ENCODE assay signal across 16 cellular contexts in genomic region chr12:92061061-92061460, GRCh38.
A peak's percentile ranks its signal among the peaks of the same experiment; 100 is the strongest.
DNase-seq lines count a peak whose midpoint lies in the region; ATAC-seq and TF ChIP-seq lines count a peak whose summit lies in the region.
"Had no signal": no experiment of that assay in that cellular context is flagged by ENCODE, and none has a peak within 500 bp of the region (broad histone marks: within the 10 kb centered on the region; RNA-seq: fewer than 3 reads in every experiment).

No MANE protein-coding gene starts in this region.

- peaks cover 10% of the 10 kb centered on the region for H3K9me3 Mint-ChIP-seq in activated naive CD4-positive, alpha-beta T cell treated with anti-CD3 and anti-CD28 coated beads, Interleukin-2, amount 50 U/mL, for 24 hours
- peaks cover 9 to 15% of the 10 kb centered on the region in 2 donors for H3K9me3 Mint-ChIP-seq in activated naive CD4-positive, alpha-beta T cell treated with anti-CD3 and anti-CD28 coated beads, Interleukin-2, amount 50 U/mL, for 72 hours
- no peaks in the 10 kb centered on the region for H3K9me3 Mint-ChIP-seq in HFFc6

- H2AFZ ChIP-seq in OCI-LY7 (ENCODE audit: low read length): no peak overlapping the region

- intact Hi-C loops in OCI-LY7 (cut with micrococcal nuclease; ENCODE audit: unreplicated experiment): no loop called here

- H3K4me2 ChIP-seq in OCI-LY7 (ENCODE audit: low read length): peak overlapping the region; percentile 67

- no peak for DNase-seq in activated naive CD4-positive, alpha-beta T cell treated with anti-CD3 and anti-CD28 coated beads, Interleukin-2, amount 50 U/mL, for 72 hours (ENCODE audit: low spot score in 2 of 2)
- DNase-seq in HFFc6 (no peak), OCI-LY7 (ENCODE audit: low spot score) (peak; percentile 41)
- DNase-seq in activated effector memory CD4-positive, alpha-beta T cell treated with Interleukin-2 at 50 U/mL for 16 hours: no peak
- no peak for DNase-seq in effector CD4-positive, alpha-beta T cell
- no peak for DNase-seq in stimulated activated CD4-positive, alpha-beta T cell treated with anti-CD3 and anti-CD28 coated beads, Interleukin-12 subunit alpha, Interleukin-12 subunit beta, amount 100 ng/mL, for 4 hours
- DNase-seq: DMS79 treated with DMSO at 0.1 percent for 48 hours; Karpas-422; NCI-H1417 treated with DMSO at 0.1 percent for 48 hours; NCI-H1930; NCI-H526 treated with DMSO at 0.1 percent for 48 hours; NK-92 treated with Interleukin-12 subunit alpha and Interleukin-12 subunit beta, amount 100 ng/mL, for 24 hours had no signal

- H3K4me3 ChIP-seq in OCI-LY7 (ENCODE audit: low read depth, low read length, poor library complexity, severe bottlenecking): peak overlapping the region; percentile 24
- H3K4me3 ChIP-seq: HAP-1, SJSA1 had no signal

- H3K9me2 ChIP-seq in OCI-LY7 (ENCODE audit: insufficient read depth, low read length): no peaks in the 10 kb centered on the region

- POLR2A ChIA-PET in OCI-LY7 (lab: Charles Lee): interaction anchor here (0.6 to 1.6 kb wide), 6 partner anchors 9 to 343 kb away, joined by 3 to 5 read pairs (median 4); no protein-coding TSS in a partner anchor

- H3K27ac ChIP-seq in OCI-LY7 (ENCODE audit: low read depth, low read length, poor library complexity, severe bottlenecking): no peak overlapping the region
- H3K27ac ChIP-seq: RWPE1, SJSA1 had no signal

- CTCF ChIA-PET in OCI-LY7 (lab: Charles Lee; ENCODE audit: unreplicated experiment): no interaction called here

- peak overlapping the region; percentile 81 for H3K4me3 Mint-ChIP-seq in activated naive CD4-positive, alpha-beta T cell treated with anti-CD3 and anti-CD28 coated beads, Interleukin-2, amount 50 U/mL, for 24 hours
- no peak overlapping the region for H3K4me3 Mint-ChIP-seq in HFFc6

- no peaks in the 10 kb centered on the region; the same call in 1 of the 2 replicates for H3K79me2 ChIP-seq in OCI-LY7 (ENCODE audit: insufficient read depth, low read depth, low read length)

- TF ChIP-seq CTCF in HFFc6 (IDR thresholded peaks at IDR 0.05): no peak
- TF ChIP-seq CTCF in OCI-LY7 (conservative IDR thresholded peaks at IDR 0.05; ENCODE audit: low read length): no peak

- H3K36me3 ChIP-seq in OCI-LY7 (ENCODE audit: insufficient read depth, low read length): 0 out of 2 replicates have a peak, but pooled peaks cover 3% of the 10 kb centered on the region
- H3K36me3 ChIP-seq: HAP-1, SJSA1 had no signal

- no peak overlapping the region for H3K27ac Mint-ChIP-seq in activated naive CD4-positive, alpha-beta T cell treated with anti-CD3 and anti-CD28 coated beads, Interleukin-2, amount 50 U/mL, for 24 hours
- peak overlapping the region in 1 of 2 donors; percentile 38 for H3K27ac Mint-ChIP-seq in activated naive CD4-positive, alpha-beta T cell treated with anti-CD3 and anti-CD28 coated beads, Interleukin-2, amount 50 U/mL, for 72 hours
- peak overlapping the region; percentile 56 for H3K27ac Mint-ChIP-seq in HFFc6

- no peaks in the 10 kb centered on the region for H3K9me3 ChIP-seq in OCI-LY7 (ENCODE audit: low read length)
- H3K9me3 ChIP-seq: HAP-1, SJSA1 had no signal

- peaks cover 30% of the 10 kb centered on the region for H3K36me3 Mint-ChIP-seq in activated naive CD4-positive, alpha-beta T cell treated with anti-CD3 and anti-CD28 coated beads, Interleukin-2, amount 50 U/mL, for 24 hours
- H3K36me3 Mint-ChIP-seq in activated naive CD4-positive, alpha-beta T cell treated with anti-CD3 and anti-CD28 coated beads, Interleukin-2, amount 50 U/mL, for 72 hours: peaks cover 22 to 51% of the 10 kb centered on the region in 2 donors
- H3K36me3 Mint-ChIP-seq in HFFc6 (ENCODE audit: low read depth): peaks cover 12% of the 10 kb centered on the region; the same call in 1 of the 2 replicates

- H3K27me3 Mint-ChIP-seq in activated naive CD4-positive, alpha-beta T cell treated with anti-CD3 and anti-CD28 coated beads, Interleukin-2, amount 50 U/mL, for 24 hours: no peaks in the 10 kb centered on the region
- peaks cover 2% of the 10 kb centered on the region for H3K27me3 Mint-ChIP-seq in HFFc6 (ENCODE audit: insufficient read depth)

- no peak for ATAC-seq in activated naive CD4-positive, alpha-beta T cell treated with anti-CD3 and anti-CD28 coated beads, Interleukin-2, amount 50 U/mL, for 72 hours

- peaks cover 69% of the 10 kb centered on the region for H3K4me1 ChIP-seq in OCI-LY7 (ENCODE audit: insufficient read depth, low read length, poor library complexity, severe bottlenecking)
- H3K4me1 ChIP-seq: HAP-1 had no signal

- BruUV-seq in OCI-LY7 (replicated peaks; lab: Mats Ljungman, UMichigan): no TSS peak

- peaks cover 100% of the 10 kb centered on the region for H3K4me1 Mint-ChIP-seq in activated naive CD4-positive, alpha-beta T cell treated with anti-CD3 and anti-CD28 coated beads, Interleukin-2, amount 50 U/mL, for 24 hours
- peaks cover 78% of the 10 kb centered on the region for H3K4me1 Mint-ChIP-seq in HFFc6 (ENCODE audit: low read depth)

- H4K20me1 ChIP-seq in OCI-LY7 (ENCODE audit: insufficient read depth, low read length): no peaks in the 10 kb centered on the region
